Comparison of ENCODE assay signal across 26 cellular contexts in genomic region chr4:95317124-95317820, GRCh38.
A peak's percentile ranks its signal among the peaks of the same experiment; 100 is the strongest.
DNase-seq lines count a peak whose midpoint lies in the region; ATAC-seq, FAIRE-seq and TF ChIP-seq lines count a peak whose summit lies in the region.
"Had no signal": no experiment of that assay in that cellular context is flagged by ENCODE, and none has a peak within 500 bp of the region (broad histone marks: within the 10 kb centered on the region; RNA-seq: fewer than 3 reads in every experiment).

No MANE protein-coding gene starts in this region.

- TF ChIP-seq CTCF in endothelial cell of umbilical vein (IDR thresholded peaks at IDR 0.05; ENCODE audit: extremely low read depth in 1 of 2, insufficient read depth in 1 of 2, low read depth in 1 of 2, low read length in 2 of 2), result no peak

- no peaks in the 10 kb centered on the region for H3K27me3 ChIP-seq in endothelial cell of umbilical vein (ENCODE audit: control insufficient read depth in 2 of 2, insufficient read depth in 2 of 2, low read length in 2 of 2)
- H3K27me3 ChIP-seq: BLaER1, heart right ventricle, uterus had no signal

- dilution Hi-C loops in endothelial cell of umbilical vein (cut with MboI; ENCODE audit: extremely low pct_ligation_motif_present, low sequenced_read_pairs), result no loop called here

- BruUV-seq in endothelial cell of umbilical vein (replicated peaks; lab: Mats Ljungman, UMichigan), result no TSS peak

- no peak overlapping the region for H3K4me3 ChIP-seq in endothelial cell of umbilical vein (replicated peaks in 1 of 3; ENCODE audit: insufficient read depth in 1 of 3, low read depth in 1 of 3, low read length in 3 of 3)
- H3K4me3 ChIP-seq: BLaER1, heart right ventricle, lung, uterus had no signal

- peak overlapping the region; percentile 35 for H2AFZ ChIP-seq in endothelial cell of umbilical vein (ENCODE audit: low read depth, low read length)

- no peak overlapping the region for H3K27ac ChIP-seq in endothelial cell of umbilical vein (ENCODE audit: insufficient read depth, low read depth, low read length)
- H3K27ac ChIP-seq: BLaER1, uterus had no signal

- H3K79me2 ChIP-seq in endothelial cell of umbilical vein (ENCODE audit: control insufficient read depth, insufficient read depth, low read length), result no peaks in the 10 kb centered on the region

- no peaks in the 10 kb centered on the region for H3K9me3 ChIP-seq in endothelial cell of umbilical vein (replicated peaks; ENCODE audit: control insufficient read depth, insufficient read depth, low read length)
- H3K9me3 ChIP-seq: BLaER1, heart right ventricle, uterus had no signal

- H3K9ac ChIP-seq in endothelial cell of umbilical vein (replicated peaks; ENCODE audit: extremely low read depth, insufficient read depth, low read length), result no peak overlapping the region
- H3K9ac ChIP-seq: BLaER1 had no signal

- H3K9me1 ChIP-seq in endothelial cell of umbilical vein (replicated peaks; ENCODE audit: control insufficient read depth, extremely low read depth, insufficient read depth, low read length), result no peaks in the 10 kb centered on the region

- H3K4me1 ChIP-seq in endothelial cell of umbilical vein (ENCODE audit: control insufficient read depth, extremely low read depth, insufficient read depth, low read length), result no peaks in the 10 kb centered on the region
- H3K4me1 ChIP-seq: uterus had no signal

- no peaks in the 10 kb centered on the region for H4K20me1 ChIP-seq in endothelial cell of umbilical vein (replicated peaks; ENCODE audit: control insufficient read depth, extremely low read depth, insufficient read depth, low read length)
- H4K20me1 ChIP-seq: BLaER1 had no signal

- no peak overlapping the region for H3K4me2 ChIP-seq in endothelial cell of umbilical vein (ENCODE audit: insufficient read depth, low read length)
- H3K4me2 ChIP-seq: BLaER1 had no signal

- no peaks in the 10 kb centered on the region for H3K36me3 ChIP-seq in endothelial cell of umbilical vein (ENCODE audit: control insufficient read depth in 2 of 2, extremely low read depth in 1 of 2, insufficient read depth in 2 of 2, low read length in 2 of 2)
- H3K36me3 ChIP-seq: BLaER1, heart right ventricle, uterus had no signal

- POLR2A ChIA-PET in endothelial cell of umbilical vein (lab: Charles Lee), result no interaction called here

- CTCF ChIA-PET in endothelial cell of umbilical vein (lab: Charles Lee), result interaction anchor here (0.9 kb wide), 1 partner anchor 10 kb away, joined by 4 read pairs; no protein-coding TSS in a partner anchor

- no peak for FAIRE-seq in endothelial cell of umbilical vein (lab: Jason Lieb, UNC)
- FAIRE-seq: small intestine, TTC549 had no signal

- intact Hi-C loops in endothelial cell of umbilical vein (cut with micrococcal nuclease), result loop anchor here (5.0 kb wide), 1 partner anchor 1455 kb away; no protein-coding TSS in a partner anchor

- DNase-seq in NCI-H1417 (lab: John Stamatoyannopoulos, UW) (peak in 2 of 3 experiments; percentile 3 to 8), NCI-H1417 treated with DMSO at 0.1 percent for 48 hours (lab: John Stamatoyannopoulos, UW) (no peak), NCI-H69 (lab: John Stamatoyannopoulos, UW) (peak; percentile 4), endothelial cell of umbilical vein (ENCODE audit: low read depth, low spot score) (peak; percentile 15), pons (ENCODE audit: low spot score) (peak; percentile 56), NOMO-1 (lab: John Stamatoyannopoulos, UW; ENCODE audit: unreplicated experiment in 2 of 2) (no peak)
- DNase-seq in activated CD8-positive, alpha-beta memory T cell treated with anti-CD3 and anti-CD28 coated beads, Interleukin-2, amount 50 U/mL, for 4 hours, result no peak
- DNase-seq: activated CD4-positive, alpha-beta T cell treated with anti-CD3 and anti-CD28 coated beads for 48 hours; activated naive CD8-positive, alpha-beta T cell treated with anti-CD3 and anti-CD28 coated beads, Interleukin-2, amount 50 U/mL, for 24 hours; effector memory CD8-positive, alpha-beta T cell; GDM1; H7; heart right ventricle; naive B cell; NCI-H1436 treated with DMSO at 0.1 percent for 48 hours; NCI-H226; RPMI8226; small intestine; stimulated activated CD4-positive, alpha-beta T cell treated with anti-CD3 and anti-CD28 coated beads, Interleukin-4, amount 100 ng/mL, for 1 hour; stimulated activated naive CD8-positive, alpha-beta T cell treated with anti-CD3 and anti-CD28 coated beads, Interleukin-15, amount 100 ng/mL, for 72 hours; SW 1271; uterus had no signal

- ATAC-seq in HG03135 (IDR thresholded peaks at IDR 0.05; ENCODE audit: unreplicated experiment), result no peak
- ATAC-seq: activated naive CD8-positive, alpha-beta T cell treated with anti-CD3 and anti-CD28 coated beads, Interleukin-2, amount 50 U/mL, for 24 hours; effector memory CD8-positive, alpha-beta T cell; stimulated activated naive CD8-positive, alpha-beta T cell treated with anti-CD3 and anti-CD28 coated beads, Interleukin-15, amount 100 ng/mL, for 72 hours had no signal

- no peak for TF ChIP-seq POLR2A in endothelial cell of umbilical vein (IDR thresholded peaks at IDR 0.05; ENCODE audit: low read depth, low read length)

TF ChIP-seq in endothelial cell of umbilical vein, 7 proteins besides CTCF, POLR2A, EP300 and RAD21:
- TF ChIP-seq EZH2 (IDR thresholded peaks at IDR 0.05; ENCODE audit: borderline replicate concordance, low read depth, low read length, severe bottlenecking), result no peak
- TF ChIP-seq POLR2AphosphoS5 (IDR thresholded peaks at IDR 0.05; ENCODE audit: insufficient read depth, low read depth, low read length), result no peak
TF ChIP-seq in endothelial cell of umbilical vein: peak in this region for 0.

Comparison
In these comparisons a context has a peak if more than half of its experiments do, and no peak if none do; other contexts are left out.
1. DNase-seq: peak in NCI-H1417 (2 of 3), NCI-H69 (single experiment), endothelial cell of umbilical vein (single experiment) and pons (single experiment); none in NCI-H1417 treated with DMSO at 0.1 percent for 48 hours (single experiment), NOMO-1 (0 of 2) and activated CD8-positive, alpha-beta memory T cell treated with anti-CD3 and anti-CD28 coated beads, Interleukin-2, amount 50 U/mL, for 4 hours (single experiment).